Comparison of ENCODE assay signal across 15 cellular contexts in genomic region chr12:105573574-105573973, GRCh38.
"Had no signal": no experiment of that assay in that cellular context is flagged by ENCODE, and none has a peak within 500 bp of the region (broad histone marks: within the 10 kb centered on the region; RNA-seq: fewer than 3 reads in every experiment).

No MANE protein-coding gene starts in this region.

- H3K9me3 Mint-ChIP-seq: natural killer cell; stimulated activated naive CD8-positive, alpha-beta T cell treated with anti-CD3 and anti-CD28 coated beads, Interleukin-15, amount 100 ng/mL, for 72 hours had no signal

- H3K27ac Mint-ChIP-seq: natural killer cell; stimulated activated naive B cell treated with anti-CD40 and anti-IgM and Interleukin-4, amounts not matched to agents 10 μg/mL and 1 μg/mL and 100 μg/mL, for 72 hours had no signal

- H3K9me3 ChIP-seq: heart right ventricle, mucosa of descending colon, testis, transverse colon had no signal

- H3K4me1 ChIP-seq: testis had no signal

- H3K36me3 ChIP-seq: heart right ventricle, transverse colon had no signal

- H3K36me3 Mint-ChIP-seq: natural killer cell; stimulated activated naive B cell treated with anti-CD40 and anti-IgM and Interleukin-4, amounts not matched to agents 10 μg/mL and 1 μg/mL and 100 μg/mL, for 72 hours had no signal

- H3K27me3 ChIP-seq: heart right ventricle, testis, transverse colon had no signal

- H3K4me1 Mint-ChIP-seq: neural crest cell; stimulated activated naive B cell treated with anti-CD40 and anti-IgM and Interleukin-4, amounts not matched to agents 10 μg/mL and 1 μg/mL and 100 μg/mL, for 72 hours; stimulated activated naive CD8-positive, alpha-beta T cell treated with anti-CD3 and anti-CD28 coated beads, Interleukin-15, amount 100 ng/mL, for 72 hours had no signal

- H3K27ac ChIP-seq: coronary artery, heart right ventricle, skin epidermis, testis, transverse colon had no signal

- H3K4me3 Mint-ChIP-seq: natural killer cell; neural crest cell; stimulated activated naive B cell treated with anti-CD40 and anti-IgM and Interleukin-4, amounts not matched to agents 10 μg/mL and 1 μg/mL and 100 μg/mL, for 72 hours; stimulated activated naive CD8-positive, alpha-beta T cell treated with anti-CD3 and anti-CD28 coated beads, Interleukin-15, amount 100 ng/mL, for 72 hours had no signal

- H3K4me3 ChIP-seq: coronary artery, heart right ventricle, mucosa of descending colon, skin epidermis, testis, transverse colon had no signal

- DNase-seq: effector CD4-positive, alpha-beta T cell; heart right ventricle; mucosa of descending colon; natural killer cell; posterior cingulate gyrus; stimulated activated CD4-positive, alpha-beta T cell treated with anti-CD3 and anti-CD28 coated beads, Interleukin-2, amount 100 ng/mL, for 24 hours; stimulated activated CD4-positive, alpha-beta T cell treated with anti-CD3 and anti-CD28 coated beads, Interleukin-4, amount 100 ng/mL, for 4 hours; stimulated activated naive B cell treated with anti-CD40 and anti-IgM and Interleukin-4, amounts not matched to agents 10 μg/mL and 1 μg/mL and 100 μg/mL, for 72 hours; stimulated activated naive CD8-positive, alpha-beta T cell treated with anti-CD3 and anti-CD28 coated beads, Interleukin-15, amount 100 ng/mL, for 72 hours; testis; transverse colon had no signal

- ATAC-seq: heart right ventricle; mucosa of descending colon; natural killer cell; sciatic nerve; stimulated activated naive B cell treated with anti-CD40 and anti-IgM and Interleukin-4, amounts not matched to agents 10 μg/mL and 1 μg/mL and 100 μg/mL, for 72 hours; stimulated activated naive CD8-positive, alpha-beta T cell treated with anti-CD3 and anti-CD28 coated beads, Interleukin-15, amount 100 ng/mL, for 72 hours had no signal
